In genomic region chr22:38181453-38182200, GRCh38 we compare ENCODE assay signal across 8 cellular contexts. TPM values are rescaled to one million over a fixed set of nuclear protein-coding genes. Genes with fewer than 3 reads are reported as not detected.
A peak's percentile ranks its signal among the peaks of the same experiment; 100 is the strongest.
DNase-seq lines count a peak whose midpoint lies in the region; TF ChIP-seq lines count a peak whose summit lies in the region.

PLA2G6 (minus strand) TSS chr22:38181830; CDS start chr22:38169426, 12,404 bp downstream.

- H3K9me3 Mint-ChIP-seq in nephron: no peaks in the 10 kb centered on the region
- H3K9me3 Mint-ChIP-seq in stimulated activated naive CD8-positive, alpha-beta T cell treated with anti-CD3 and anti-CD28 coated beads, Interleukin-15, Interleukin-2, amounts not matched to agents 100 ng/mL and 50 ng/mL, for 24 hours: no peaks in the 10 kb centered on the region

- H3K4me3 Mint-ChIP-seq in nephron: peak within 1 kb of the TSS; percentile 93 to 96 (median 95)
- peak within 1 kb of the TSS; percentile 93 for H3K4me3 Mint-ChIP-seq in stimulated activated naive CD8-positive, alpha-beta T cell treated with anti-CD3 and anti-CD28 coated beads, Interleukin-15, Interleukin-2, amounts not matched to agents 100 ng/mL and 50 ng/mL, for 24 hours

- H3K4me3 ChIP-seq in H7 (ENCODE audit: insufficient read depth, low read depth, low read length): peak within 1 kb of the TSS; percentile 65
- H3K4me3 ChIP-seq in fibroblast of pulmonary artery (replicated peaks; ENCODE audit: low read depth, low read length): peak within 1 kb of the TSS; percentile 60

- H3K4me1 Mint-ChIP-seq in nephron: peaks cover 41% of the 10 kb centered on the region
- peaks cover 51% of the 10 kb centered on the region for H3K4me1 Mint-ChIP-seq in stimulated activated naive CD8-positive, alpha-beta T cell treated with anti-CD3 and anti-CD28 coated beads, Interleukin-15, Interleukin-2, amounts not matched to agents 100 ng/mL and 50 ng/mL, for 24 hours (ENCODE audit: low read depth)

- H3K27me3 ChIP-seq in H7 (ENCODE audit: control insufficient read depth, insufficient read depth, low read length): no peaks in the 10 kb centered on the region

- H3K27ac Mint-ChIP-seq in nephron: peak within 1 kb of the TSS; percentile 97 to 99 (median 99)
- peak within 1 kb of the TSS; percentile 92 for H3K27ac Mint-ChIP-seq in stimulated activated naive CD8-positive, alpha-beta T cell treated with anti-CD3 and anti-CD28 coated beads, Interleukin-15, Interleukin-2, amounts not matched to agents 100 ng/mL and 50 ng/mL, for 24 hours

- peaks cover 5% of the 10 kb centered on the region for H3K27me3 Mint-ChIP-seq in nephron (ENCODE audit: low read depth)
- H3K27me3 Mint-ChIP-seq in stimulated activated naive CD8-positive, alpha-beta T cell treated with anti-CD3 and anti-CD28 coated beads, Interleukin-15, Interleukin-2, amounts not matched to agents 100 ng/mL and 50 ng/mL, for 24 hours: no peaks in the 10 kb centered on the region

- TF ChIP-seq CTCF in fibroblast of pulmonary artery (IDR thresholded peaks at IDR 0.05; ENCODE audit: low read length, missing control alignments): no peak
- TF ChIP-seq CTCF in nephron (IDR thresholded peaks at IDR 0.05; ENCODE audit: unreplicated experiment in 3 of 3): no peak

- no peaks in the 10 kb centered on the region for H3K36me3 Mint-ChIP-seq in nephron (ENCODE audit: low read depth)
- peaks cover 4% of the 10 kb centered on the region for H3K36me3 Mint-ChIP-seq in stimulated activated naive CD8-positive, alpha-beta T cell treated with anti-CD3 and anti-CD28 coated beads, Interleukin-15, Interleukin-2, amounts not matched to agents 100 ng/mL and 50 ng/mL, for 24 hours (ENCODE audit: low read depth)

- DNase-seq in EL (peak; percentile 99), H7 (peak; percentile 99), M059J (ENCODE audit: low read depth) (peak; percentile 97), SHP77 (lab: John Stamatoyannopoulos, UW) (peak; percentile 97), fibroblast of pulmonary artery (ENCODE audit: low read depth) (peak; percentile 99)
- DNase-seq in activated effector memory CD4-positive, alpha-beta T cell treated with Interleukin-2 at 50 U/mL for 16 hours: peak; percentile 97

- H3K36me3 ChIP-seq in H7 (replicated peaks; ENCODE audit: control insufficient read depth, insufficient read depth, low read length): no peaks in the 10 kb centered on the region

RNA-seq across cellular contexts. Expression of gene PLA2G6, which starts in this region (rescaled TPM):
- 23.4 and 49.6 TPM in 2 replicates for total RNA-seq in H7 (2014; rRNA removed; shearing (Covaris generic))
- 0.96 TPM in 1 of 2 replicates, not detected in the other for total RNA-seq in M059J (2014; rRNA removed; shearing (Covaris generic))

Comparison
In these comparisons a context has a peak if more than half of its experiments do, and no peak if none do; other contexts are left out.
1. Peak in every context shown above with its lines: DNase-seq and H3K4me3 ChIP-seq.
2. RNA of gene PLA2G6 (total RNA-seq): 23.4 to 49.6 TPM in H7; 0.96 TPM in M059J; every median in the first group is over 10 times any median in the second.
3. Peak in DNase-seq in M059J; RNA of the gene not detected or under 1 TPM.